21 cellular contexts compared by ENCODE assay signal in the genomic region with DNA sequence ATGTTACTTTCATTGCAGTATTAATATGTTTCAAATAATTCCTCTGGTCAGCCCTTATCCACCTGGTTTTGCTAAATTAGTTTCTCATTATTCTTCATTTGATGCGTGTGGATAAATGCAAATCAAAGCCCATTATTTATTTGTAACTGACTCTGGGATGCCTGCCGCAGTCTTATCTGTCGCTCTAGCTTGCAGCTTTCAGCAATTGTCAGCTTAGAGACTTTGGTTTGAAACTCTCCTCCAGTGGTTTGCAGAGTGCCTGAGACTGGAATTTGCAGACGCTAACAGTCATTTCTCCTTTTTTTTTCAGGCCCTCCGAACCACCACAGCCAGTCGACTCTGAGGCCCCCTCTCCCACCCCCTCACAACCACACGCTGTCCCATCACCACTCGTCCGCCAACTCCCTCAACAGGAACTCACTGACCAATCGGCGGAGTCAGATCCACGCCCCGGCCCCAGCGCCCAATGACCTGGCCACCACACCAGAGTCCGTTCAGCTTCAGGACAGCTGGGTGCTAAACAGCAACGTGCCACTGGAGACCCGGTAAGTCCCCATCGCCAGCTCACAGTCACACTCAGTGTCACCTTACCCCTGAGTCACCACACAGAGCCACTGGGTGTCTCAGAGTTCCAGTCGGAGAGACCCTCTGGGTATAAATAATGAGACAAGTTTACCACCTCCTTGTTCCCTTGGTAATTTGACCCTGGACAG.
DNase-seq lines count a peak whose midpoint lies in the region; TF ChIP-seq lines count a peak whose summit lies in the region.
"Had no signal": no experiment of that assay in that cellular context is flagged by ENCODE, and none has a peak within 500 bp of the region (broad histone marks: within the 10 kb centered on the region; RNA-seq: fewer than 3 reads in every experiment).

No MANE protein-coding gene starts in this region.

- no peaks in the 10 kb centered on the region for H4K20me1 ChIP-seq in PC-9 (ENCODE audit: insufficient read depth)

- DNase-seq in Caco-2 (no peak), PC-9 (peak in 1 of 2 experiments; percentile 65), left ventricle myocardium inferior (no peak), neural crest cell (ENCODE audit: low read depth, low spot score) (no peak), cerebellum (ENCODE audit: low spot score) (no peak), NCI-H510A treated with DMSO at 0.1 percent for 48 hours (lab: John Stamatoyannopoulos, UW) (no peak), NOMO-1 (lab: John Stamatoyannopoulos, UW; ENCODE audit: unreplicated experiment in 2 of 2) (no peak)
- no peak for DNase-seq in stimulated activated CD8-positive, alpha-beta memory T cell treated with anti-CD3 and anti-CD28 coated beads, Interleukin-4, amount 100 ng/mL, for 48 hours
- DNase-seq: activated CD4-positive, alpha-beta T cell treated with anti-CD3 and anti-CD28 coated beads, Interleukin-2, amount 50 U/mL, for 48 hours; activated T-cell treated with anti-CD3 and anti-CD28 coated beads, Interleukin-2, amount 50 U/mL, for 24 hours; CD4-positive, CD25-positive, alpha-beta regulatory T cell; DMS79 treated with DMSO at 0.1 percent for 48 hours; dorsolateral prefrontal cortex; erythroblast; NCI-H1436 treated with DMSO at 0.1 percent for 48 hours; retina; stimulated activated naive B cell treated with anti-CD40 and anti-IgM and Interleukin-4, amounts not matched to agents 10 μg/mL and 1 μg/mL and 100 μg/mL, for 72 hours had no signal

- H3K27ac Mint-ChIP-seq in Caco-2 (ENCODE audit: unreplicated experiment) (no peak overlapping the region), neural crest cell (ENCODE audit: unreplicated experiment) (peak overlapping the region; percentile 28)
- H3K27ac Mint-ChIP-seq: activated naive CD4-positive, alpha-beta T cell treated with anti-CD3 and anti-CD28 coated beads, Interleukin-2, amount 50 U/mL, for 72 hours; activated T-cell treated with anti-CD3 and anti-CD28 coated beads, Interleukin-2, amount 50 U/mL, for 24 hours; CD4-positive, CD25-positive, alpha-beta regulatory T cell; memory B cell; stimulated activated naive B cell treated with anti-CD40 and anti-IgM and Interleukin-4, amounts not matched to agents 10 μg/mL and 1 μg/mL and 100 μg/mL, for 72 hours; T-helper 1 cell treated with Interleukin-12 subunit alpha and Interleukin-12 subunit beta and Interleukin-4 antibody, amounts not matched to agents 30 μg/mL and 1 μg/mL, for 36 hours had no signal

- H3K4me3 ChIP-seq in Caco-2 (ENCODE audit: low read depth, low read length) = no peak overlapping the region
- H3K4me3 ChIP-seq in PC-9 = peak overlapping the region; percentile 10; the same call in 1 of the 2 replicates
- peak overlapping the region; percentile 32 for H3K4me3 ChIP-seq in left ventricle myocardium inferior

- H3K27me3 ChIP-seq in Caco-2 (replicated peaks; ENCODE audit: control insufficient read depth, insufficient read depth, low read length) (no peaks in the 10 kb centered on the region), PC-9 (ENCODE audit: insufficient read depth, low read depth) (no peaks in the 10 kb centered on the region), left ventricle myocardium inferior (ENCODE audit: low read depth) (no peaks in the 10 kb centered on the region)
- H3K27me3 ChIP-seq: dorsolateral prefrontal cortex had no signal

- H3K4me3 Mint-ChIP-seq in Caco-2 (ENCODE audit: unreplicated experiment) (peak overlapping the region; percentile 51), neural crest cell (no peak overlapping the region)
- H3K4me3 Mint-ChIP-seq: activated T-cell treated with anti-CD3 and anti-CD28 coated beads, Interleukin-2, amount 50 U/mL, for 24 hours; CD4-positive, CD25-positive, alpha-beta regulatory T cell; memory B cell; stimulated activated naive B cell treated with anti-CD40 and anti-IgM and Interleukin-4, amounts not matched to agents 10 μg/mL and 1 μg/mL and 100 μg/mL, for 72 hours; T-helper 1 cell treated with Interleukin-12 subunit alpha and Interleukin-12 subunit beta and Interleukin-4 antibody, amounts not matched to agents 30 μg/mL and 1 μg/mL, for 36 hours had no signal

- H3K27me3 Mint-ChIP-seq in Caco-2 (ENCODE audit: insufficient read depth, unreplicated experiment) (peaks cover 18% of the 10 kb centered on the region), neural crest cell (ENCODE audit: low read depth) (no peaks in the 10 kb centered on the region)
- H3K27me3 Mint-ChIP-seq: CD4-positive, CD25-positive, alpha-beta regulatory T cell; memory B cell; stimulated activated naive B cell treated with anti-CD40 and anti-IgM and Interleukin-4, amounts not matched to agents 10 μg/mL and 1 μg/mL and 100 μg/mL, for 72 hours had no signal

- H3K9me3 Mint-ChIP-seq in Caco-2 (ENCODE audit: unreplicated experiment) (peaks cover 7% of the 10 kb centered on the region), neural crest cell (peaks cover 8% of the 10 kb centered on the region)
- H3K9me3 Mint-ChIP-seq: activated T-cell treated with anti-CD3 and anti-CD28 coated beads, Interleukin-2, amount 50 U/mL, for 24 hours; T-helper 1 cell treated with Interleukin-12 subunit alpha and Interleukin-12 subunit beta and Interleukin-4 antibody, amounts not matched to agents 30 μg/mL and 1 μg/mL, for 36 hours had no signal

- H3K9me2 ChIP-seq in PC-9 (ENCODE audit: insufficient read depth) = no peaks in the 10 kb centered on the region

- BruUV-seq in Caco-2 (replicated peaks; lab: Mats Ljungman, UMichigan) (no TSS peak), PC-9 (replicated peaks; lab: Mats Ljungman, UMichigan) (no TSS peak)

- H3K9me3 ChIP-seq in Caco-2 (peaks cover 1% of the 10 kb centered on the region; the same call in 1 of the 2 replicates), PC-9 (ENCODE audit: insufficient read depth, low read depth) (no peaks in the 10 kb centered on the region), left ventricle myocardium inferior (replicated peaks) (peaks cover 11% of the 10 kb centered on the region)

- TF ChIP-seq CTCF in Caco-2 (IDR thresholded peaks at IDR 0.05; ENCODE audit: insufficient read depth in 1 of 2, low read depth in 1 of 2, low read length in 1 of 2, severe bottlenecking in 1 of 2, unreplicated experiment in 1 of 2) (no peak), PC-9 (conservative IDR thresholded peaks at IDR 0.05) (no peak), left ventricle myocardium inferior (IDR thresholded peaks at IDR 0.05; ENCODE audit: borderline replicate concordance) (no peak), neural crest cell (conservative IDR thresholded peaks at IDR 0.05) (no peak)

- POLR2A ChIA-PET in Caco-2 (lab: Charles Lee) (no interaction called here), PC-9 (lab: Charles Lee; ENCODE audit: unreplicated experiment) (no interaction called here)

- H3K4me1 Mint-ChIP-seq in Caco-2 (ENCODE audit: low read depth, unreplicated experiment) (no peaks in the 10 kb centered on the region), neural crest cell (peaks cover 38% of the 10 kb centered on the region)
- H3K4me1 Mint-ChIP-seq: CD4-positive, CD25-positive, alpha-beta regulatory T cell; memory B cell; stimulated activated naive B cell treated with anti-CD40 and anti-IgM and Interleukin-4, amounts not matched to agents 10 μg/mL and 1 μg/mL and 100 μg/mL, for 72 hours had no signal

- H3K4me1 ChIP-seq in Caco-2 (no peaks in the 10 kb centered on the region; the same call in 1 of the 2 replicates), PC-9 (replicated peaks; ENCODE audit: insufficient read depth) (no peaks in the 10 kb centered on the region), left ventricle myocardium inferior (peaks cover 73% of the 10 kb centered on the region)

- intact Hi-C loops in Caco-2 (cut with micrococcal nuclease; ENCODE audit: unreplicated experiment) (no loop called here), PC-9 (cut with micrococcal nuclease; ENCODE audit: unreplicated experiment) (no loop called here), left ventricle myocardium inferior (cut with micrococcal nuclease) (no loop called here)

- no peaks in the 10 kb centered on the region for H3F3A ChIP-seq in PC-9 (ENCODE audit: insufficient read depth, low read depth)

- H3K79me2 ChIP-seq in PC-9 (ENCODE audit: low read depth) = no peaks in the 10 kb centered on the region

- no peaks in the 10 kb centered on the region for H3K36me3 ChIP-seq in Caco-2 (ENCODE audit: control insufficient read depth, insufficient read depth, low read length)
- H3K36me3 ChIP-seq in PC-9 (ENCODE audit: low read depth) = no peaks in the 10 kb centered on the region
- H3K36me3 ChIP-seq in left ventricle myocardium inferior = peaks cover 8% of the 10 kb centered on the region

- CTCF ChIA-PET in Caco-2 (lab: Charles Lee) = no interaction called here
- CTCF ChIA-PET in PC-9 (lab: Charles Lee) = interaction anchor here (0.7 kb wide), 1 partner anchor 242 kb away, joined by 3 read pairs; no protein-coding TSS in a partner anchor

- H3K36me3 Mint-ChIP-seq in Caco-2 (ENCODE audit: insufficient read depth, unreplicated experiment) (no peaks in the 10 kb centered on the region), neural crest cell (ENCODE audit: low read depth) (peaks cover 23% of the 10 kb centered on the region)
- H3K36me3 Mint-ChIP-seq: CD4-positive, CD25-positive, alpha-beta regulatory T cell; memory B cell; stimulated activated naive B cell treated with anti-CD40 and anti-IgM and Interleukin-4, amounts not matched to agents 10 μg/mL and 1 μg/mL and 100 μg/mL, for 72 hours had no signal

- no peak overlapping the region for H2AFZ ChIP-seq in PC-9

- H3K27ac ChIP-seq in PC-9 = no peak overlapping the region
- H3K27ac ChIP-seq in left ventricle myocardium inferior (replicated peaks) = peak overlapping the region; percentile 92
- H3K27ac ChIP-seq: dorsolateral prefrontal cortex, VCaP had no signal

- peak overlapping the region; percentile 33 for H3K4me2 ChIP-seq in PC-9
